8 cellular contexts compared by ENCODE assay signal in genomic region chr7:140479062-140479738, GRCh38. TPM values are rescaled to one million over a fixed set of nuclear protein-coding genes. Genes with fewer than 3 reads are reported as not detected.
DNase-seq lines count a peak whose midpoint lies in the region; ATAC-seq and TF ChIP-seq lines count a peak whose summit lies in the region.

Gene MKRN1 (minus strand): TSS chr7:140479505. CDS start chr7:140479344, 161 bp downstream.

- H3K27me3 ChIP-seq in RWPE2 (ENCODE audit: insufficient read depth, poor library complexity, severe bottlenecking), result no peaks in the 10 kb centered on the region

- TF ChIP-seq CTCF in RWPE2 (IDR thresholded peaks at IDR 0.05; ENCODE audit: poor library complexity, severe bottlenecking), result no peak

- H3K36me3 Mint-ChIP-seq in natural killer cell treated with Interleukin-12 subunit alpha and Interleukin-12 subunit beta and Interleukin-15 and Interleukin-18, amount 100 ng/mL, for 72 hours, result no peaks in the 10 kb centered on the region

- H3K27me3 Mint-ChIP-seq in natural killer cell treated with Interleukin-12 subunit alpha and Interleukin-12 subunit beta and Interleukin-15 and Interleukin-18, amount 100 ng/mL, for 72 hours, result no peaks in the 10 kb centered on the region

- no peaks in the 10 kb centered on the region for H3K36me3 ChIP-seq in RWPE2 (ENCODE audit: low read depth)

- H3K27ac Mint-ChIP-seq in natural killer cell treated with Interleukin-12 subunit alpha and Interleukin-12 subunit beta and Interleukin-15 and Interleukin-18, amount 100 ng/mL, for 72 hours, result peak within 1 kb of the TSS; percentile 88 to 90

- H3K9me3 ChIP-seq in RWPE2 (ENCODE audit: severe bottlenecking), result no peaks in the 10 kb centered on the region

- DNase-seq in EH (ENCODE audit: low read depth), result peak; percentile 95
- DNase-seq in H4 (ENCODE audit: low spot score), result peak; percentile 95
- peak; percentile 100 for DNase-seq in LoVo (ENCODE audit: low spot score)
- peak; percentile 96 for DNase-seq in RWPE2 (ENCODE audit: low spot score)
- peak; percentile 88 for DNase-seq in activated T-helper 9 cell treated with anti-CD3 and anti-CD28 coated beads, Interleukin-2, amount 50 U/mL, for 16 hours (ENCODE audit: low read depth)
- peak; percentile 84 for DNase-seq in fibroblast of peridontal ligament (ENCODE audit: extremely low read depth)
- DNase-seq in natural killer cell treated with Interleukin-12 subunit alpha and Interleukin-12 subunit beta and Interleukin-15 and Interleukin-18, amount 100 ng/mL, for 72 hours (ENCODE audit: low spot score), result peak; percentile 96
- DNase-seq in stimulated activated naive CD8-positive, alpha-beta T cell treated with anti-CD3 and anti-CD28 coated beads, Interleukin-15, Interleukin-2, amounts not matched to agents 100 U/mL and 50 U/mL, for 24 hours, result peak; percentile 93

- peak within 1 kb of the TSS; percentile 70 for H3K4me3 ChIP-seq in RWPE2 (ENCODE audit: severe bottlenecking)

- peak within 1 kb of the TSS; percentile 72 for H3K27ac ChIP-seq in RWPE2 (ENCODE audit: poor library complexity, severe bottlenecking)

- H3K4me3 Mint-ChIP-seq in natural killer cell treated with Interleukin-12 subunit alpha and Interleukin-12 subunit beta and Interleukin-15 and Interleukin-18, amount 100 ng/mL, for 72 hours, result peak within 1 kb of the TSS; percentile 98

- peak; percentile 94 for ATAC-seq in RWPE2 (ENCODE audit: low read depth)
- ATAC-seq in natural killer cell treated with Interleukin-12 subunit alpha and Interleukin-12 subunit beta and Interleukin-15 and Interleukin-18, amount 100 ng/mL, for 72 hours, result peak; percentile 98
- peak; percentile 98 for ATAC-seq in stimulated activated naive CD8-positive, alpha-beta T cell treated with anti-CD3 and anti-CD28 coated beads, Interleukin-15, Interleukin-2, amounts not matched to agents 100 U/mL and 50 U/mL, for 24 hours

- H3K9me3 Mint-ChIP-seq in natural killer cell treated with Interleukin-12 subunit alpha and Interleukin-12 subunit beta and Interleukin-15 and Interleukin-18, amount 100 ng/mL, for 72 hours, result no peaks in the 10 kb centered on the region

- H3K4me1 ChIP-seq in RWPE2 (ENCODE audit: insufficient read depth, poor library complexity, severe bottlenecking), result peaks cover 5% of the 10 kb centered on the region

- H3K4me1 Mint-ChIP-seq in natural killer cell treated with Interleukin-12 subunit alpha and Interleukin-12 subunit beta and Interleukin-15 and Interleukin-18, amount 100 ng/mL, for 72 hours (ENCODE audit: low read depth in 2 of 2), result peaks cover 12 to 37% of the 10 kb centered on the region in 2 donors

RNA-seq across cellular contexts. Expression of gene MKRN1, which starts in this region (rescaled TPM):
- 57.9 and 62.8 TPM in 2 replicates for total RNA-seq in H4 (2014; rRNA removed; shearing (Covaris generic))
- total RNA-seq in natural killer cell treated with Interleukin-12 subunit alpha and Interleukin-12 subunit beta and Interleukin-15 and Interleukin-18, amount 100 ng/mL, for 72 hours, result 10 to 100 TPM; 46.5 to 97.9 TPM

Comparison
In these comparisons a context has a peak if more than half of its experiments do, and no peak if none do; other contexts are left out.
1. Peak in every context shown above with its lines: DNase-seq, ATAC-seq, H3K4me3 ChIP-seq and H3K27ac ChIP-seq.